1 cellular context compared by ENCODE assay signal in the genomic region with DNA sequence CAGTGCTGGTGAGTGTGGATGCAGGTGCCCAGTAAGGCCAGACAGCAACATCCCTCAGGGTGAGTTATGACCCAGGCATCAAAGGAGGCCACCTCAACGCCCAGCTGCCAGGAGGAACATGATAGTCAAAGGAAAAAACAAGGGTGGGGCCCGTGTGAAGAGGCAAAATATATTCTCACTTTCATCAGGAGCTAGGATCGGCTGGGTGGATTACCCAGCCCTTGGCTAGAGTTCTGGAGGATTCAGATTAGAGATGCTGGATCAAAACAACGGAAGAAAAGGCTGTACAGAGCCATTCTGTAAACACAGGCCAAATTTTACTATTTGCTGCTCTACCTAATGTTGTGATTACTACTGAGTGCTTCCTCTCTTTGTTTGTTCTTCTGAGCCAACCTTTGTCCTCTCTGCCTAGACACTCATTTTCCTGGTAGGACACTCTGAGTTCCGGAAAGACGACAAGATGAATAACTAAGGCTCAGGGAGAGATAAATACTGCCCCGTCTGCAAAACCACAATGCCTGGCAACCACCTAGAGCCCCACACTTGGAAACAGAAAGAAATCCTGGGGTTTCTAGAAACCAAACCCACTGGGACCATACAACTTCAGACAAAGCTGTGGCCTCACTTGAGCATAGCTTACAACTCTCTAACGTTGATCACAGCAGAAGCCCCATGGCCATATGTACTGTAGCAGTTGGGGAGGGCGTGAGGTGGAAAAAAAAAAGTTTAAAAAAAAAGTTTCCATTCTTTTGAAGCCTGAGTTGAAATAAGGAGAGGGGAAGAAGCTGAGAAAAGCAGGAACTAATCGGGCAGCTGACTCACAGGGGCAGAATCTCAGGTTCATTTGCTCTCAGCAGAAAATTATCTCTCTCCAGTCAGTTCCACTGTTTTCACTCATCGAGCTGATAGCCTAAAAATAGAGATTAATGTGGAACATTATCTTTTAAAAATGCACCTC.
TF ChIP-seq lines count a peak whose summit lies in the region.

No MANE protein-coding gene starts in this region.

TF ChIP-seq in HepG2, 621 proteins besides CTCF, POLR2A, EP300 and RAD21 (continued from another document and continues in another):
- TF ChIP-seq GLI4 (CRISPR knock-in tag; IDR thresholded peaks at IDR 0.05; ENCODE audit: borderline replicate concordance), result no peak
- no peak for TF ChIP-seq GABPA (IDR thresholded peaks at IDR 0.05; ENCODE audit: low read depth, low read length)
- TF ChIP-seq GABPA (CRISPR knock-in tag; IDR thresholded peaks at IDR 0.05; ENCODE audit: low read depth), result peak; percentile 69
- peak; percentile 39; the same call in 1 of the 2 replicates for TF ChIP-seq NFIC (IDR thresholded peaks at IDR 0.05; ENCODE audit: low read length)
- TF ChIP-seq HDAC2 (CRISPR knock-in tag; IDR thresholded peaks at IDR 0.05), result peak; percentile 50; the same call in 1 of the 2 replicates
- TF ChIP-seq KAT8 (CRISPR knock-in tag; IDR thresholded peaks at IDR 0.05), result 0 out of 2 replicates have a peak, but pooled peaks have one; percentile 33
- TF ChIP-seq HOXA3 (CRISPR knock-in tag; IDR thresholded peaks at IDR 0.05), result no peak
- peak; percentile 71 for TF ChIP-seq FOXA3 (CRISPR knock-in tag; IDR thresholded peaks at IDR 0.05)
- no peak for TF ChIP-seq SOX6 (IDR thresholded peaks at IDR 0.05)
- TF ChIP-seq SOX6 (CRISPR knock-in tag; IDR thresholded peaks at IDR 0.05), result peak; percentile 57
- TF ChIP-seq YY1 (IDR thresholded peaks at IDR 0.05; ENCODE audit: insufficient read depth, insufficient replicate concordance, low read depth, low read length), result no peak
- no peak for TF ChIP-seq ZNF430 (CRISPR knock-in tag; IDR thresholded peaks at IDR 0.05)
- peak; percentile 45; the same call in 1 of the 2 replicates for TF ChIP-seq HNF4G (IDR thresholded peaks at IDR 0.05; ENCODE audit: borderline replicate concordance, low read depth, low read length)
- TF ChIP-seq HNF4G (CRISPR knock-in tag; IDR thresholded peaks at IDR 0.05; ENCODE audit: borderline replicate concordance, low read depth), result no peak
- no peak for TF ChIP-seq ZNF83 (CRISPR knock-in tag; IDR thresholded peaks at IDR 0.05; ENCODE audit: borderline replicate concordance)
- no peak for TF ChIP-seq ZMAT3 (CRISPR knock-in tag; conservative IDR thresholded peaks at IDR 0.05)
- TF ChIP-seq NFE2 (CRISPR knock-in tag; IDR thresholded peaks at IDR 0.05), result no peak
- TF ChIP-seq, protein P1, sequence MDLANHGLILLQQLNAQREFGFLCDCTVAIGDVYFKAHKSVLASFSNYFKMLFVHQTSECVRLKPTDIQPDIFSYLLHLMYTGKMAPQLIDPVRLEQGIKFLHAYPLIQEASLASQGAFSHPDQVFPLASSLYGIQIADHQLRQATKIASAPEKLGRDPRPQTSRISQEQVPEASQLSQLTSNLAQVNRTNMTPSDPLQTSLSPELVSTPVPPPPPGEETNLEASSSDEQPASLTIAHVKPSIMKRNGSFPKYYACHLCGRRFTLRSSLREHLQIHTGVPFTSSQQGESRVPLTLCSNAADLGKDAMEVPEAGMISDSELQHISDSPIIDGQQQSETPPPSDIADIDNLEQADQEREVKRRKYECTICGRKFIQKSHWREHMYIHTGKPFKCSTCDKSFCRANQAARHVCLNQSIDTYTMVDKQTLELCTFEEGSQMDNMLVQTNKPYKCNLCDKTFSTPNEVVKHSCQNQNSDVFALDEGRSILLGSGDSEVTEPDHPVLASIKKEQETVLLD (CRISPR knock-in tag; IDR thresholded peaks at IDR 0.05; ENCODE audit: low read depth), result no peak
- TF ChIP-seq ZNF24 (IDR thresholded peaks at IDR 0.05), result no peak
- no peak for TF ChIP-seq TGIF2 (CRISPR knock-in tag; IDR thresholded peaks at IDR 0.05)
- 0 out of 2 replicates have a peak, but pooled peaks have one; percentile 28 for TF ChIP-seq SAP130 (CRISPR knock-in tag; IDR thresholded peaks at IDR 0.05; ENCODE audit: low read depth)
- TF ChIP-seq, protein P2, sequence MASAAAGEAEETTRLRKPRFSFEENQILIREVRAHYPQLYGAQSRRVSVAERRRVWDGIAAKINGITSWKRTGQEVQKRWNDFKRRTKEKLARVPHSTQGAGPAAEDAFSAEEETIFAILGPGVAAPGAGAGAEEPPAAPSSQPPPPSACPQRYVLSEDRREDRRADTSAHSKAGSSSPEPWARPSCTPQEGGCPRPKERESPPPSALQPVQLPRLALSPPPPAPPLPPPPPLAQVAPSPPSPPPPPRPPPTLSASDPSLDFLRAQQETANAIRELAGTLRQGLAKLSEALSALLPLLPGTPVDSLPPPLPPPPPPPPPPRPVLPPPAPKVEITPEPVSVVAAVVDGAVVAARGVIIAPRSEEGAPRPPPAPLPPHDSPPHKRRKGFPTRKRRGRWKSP (CRISPR knock-in tag; IDR thresholded peaks at IDR 0.05), result no peak
- TF ChIP-seq HHEX (CRISPR knock-in tag; IDR thresholded peaks at IDR 0.05), result no peak
- TF ChIP-seq, protein P3, sequence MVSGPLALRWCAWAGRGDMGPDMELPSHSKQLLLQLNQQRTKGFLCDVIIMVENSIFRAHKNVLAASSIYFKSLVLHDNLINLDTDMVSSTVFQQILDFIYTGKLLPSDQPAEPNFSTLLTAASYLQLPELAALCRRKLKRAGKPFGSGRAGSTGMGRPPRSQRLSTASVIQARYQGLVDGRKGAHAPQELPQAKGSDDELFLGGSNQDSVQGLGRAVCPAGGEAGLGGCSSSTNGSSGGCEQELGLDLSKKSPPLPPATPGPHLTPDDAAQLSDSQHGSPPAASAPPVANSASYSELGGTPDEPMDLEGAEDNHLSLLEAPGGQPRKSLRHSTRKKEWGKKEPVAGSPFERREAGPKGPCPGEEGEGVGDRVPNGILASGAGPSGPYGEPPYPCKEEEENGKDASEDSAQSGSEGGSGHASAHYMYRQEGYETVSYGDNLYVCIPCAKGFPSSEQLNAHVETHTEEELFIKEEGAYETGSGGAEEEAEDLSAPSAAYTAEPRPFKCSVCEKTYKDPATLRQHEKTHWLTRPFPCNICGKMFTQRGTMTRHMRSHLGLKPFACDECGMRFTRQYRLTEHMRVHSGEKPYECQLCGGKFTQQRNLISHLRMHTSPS (CRISPR knock-in tag; IDR thresholded peaks at IDR 0.05; ENCODE audit: low read depth), result no peak
- no peak for TF ChIP-seq CBX2 (IDR thresholded peaks at IDR 0.05; ENCODE audit: low read depth, low read length)
- no peak for TF ChIP-seq CBX2 (CRISPR knock-in tag; IDR thresholded peaks at IDR 0.05; ENCODE audit: low read depth)
- no peak for TF ChIP-seq ZNF34 (CRISPR knock-in tag; IDR thresholded peaks at IDR 0.05; ENCODE audit: borderline replicate concordance)
- TF ChIP-seq, protein P4, sequence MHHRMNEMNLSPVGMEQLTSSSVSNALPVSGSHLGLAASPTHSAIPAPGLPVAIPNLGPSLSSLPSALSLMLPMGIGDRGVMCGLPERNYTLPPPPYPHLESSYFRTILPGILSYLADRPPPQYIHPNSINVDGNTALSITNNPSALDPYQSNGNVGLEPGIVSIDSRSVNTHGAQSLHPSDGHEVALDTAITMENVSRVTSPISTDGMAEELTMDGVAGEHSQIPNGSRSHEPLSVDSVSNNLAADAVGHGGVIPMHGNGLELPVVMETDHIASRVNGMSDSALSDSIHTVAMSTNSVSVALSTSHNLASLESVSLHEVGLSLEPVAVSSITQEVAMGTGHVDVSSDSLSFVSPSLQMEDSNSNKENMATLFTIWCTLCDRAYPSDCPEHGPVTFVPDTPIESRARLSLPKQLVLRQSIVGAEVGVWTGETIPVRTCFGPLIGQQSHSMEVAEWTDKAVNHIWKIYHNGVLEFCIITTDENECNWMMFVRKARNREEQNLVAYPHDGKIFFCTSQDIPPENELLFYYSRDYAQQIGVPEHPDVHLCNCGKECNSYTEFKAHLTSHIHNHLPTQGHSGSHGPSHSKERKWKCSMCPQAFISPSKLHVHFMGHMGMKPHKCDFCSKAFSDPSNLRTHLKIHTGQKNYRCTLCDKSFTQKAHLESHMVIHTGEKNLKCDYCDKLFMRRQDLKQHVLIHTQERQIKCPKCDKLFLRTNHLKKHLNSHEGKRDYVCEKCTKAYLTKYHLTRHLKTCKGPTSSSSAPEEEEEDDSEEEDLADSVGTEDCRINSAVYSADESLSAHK (CRISPR knock-in tag; IDR thresholded peaks at IDR 0.05; ENCODE audit: borderline replicate concordance), result no peak
- TF ChIP-seq FOXC1 (CRISPR knock-in tag; IDR thresholded peaks at IDR 0.05; ENCODE audit: borderline replicate concordance), result no peak
- no peak for TF ChIP-seq ZNF550 (CRISPR knock-in tag; IDR thresholded peaks at IDR 0.05; ENCODE audit: borderline replicate concordance)
- TF ChIP-seq KAT2B (IDR thresholded peaks at IDR 0.05; ENCODE audit: borderline replicate concordance, low read depth, low read length), result no peak
- no peak for TF ChIP-seq RARG (CRISPR knock-in tag; IDR thresholded peaks at IDR 0.05; ENCODE audit: low read depth)
- peak; percentile 92 for TF ChIP-seq ZNF121 (CRISPR knock-in tag; IDR thresholded peaks at IDR 0.05)
- TF ChIP-seq, protein P5, sequence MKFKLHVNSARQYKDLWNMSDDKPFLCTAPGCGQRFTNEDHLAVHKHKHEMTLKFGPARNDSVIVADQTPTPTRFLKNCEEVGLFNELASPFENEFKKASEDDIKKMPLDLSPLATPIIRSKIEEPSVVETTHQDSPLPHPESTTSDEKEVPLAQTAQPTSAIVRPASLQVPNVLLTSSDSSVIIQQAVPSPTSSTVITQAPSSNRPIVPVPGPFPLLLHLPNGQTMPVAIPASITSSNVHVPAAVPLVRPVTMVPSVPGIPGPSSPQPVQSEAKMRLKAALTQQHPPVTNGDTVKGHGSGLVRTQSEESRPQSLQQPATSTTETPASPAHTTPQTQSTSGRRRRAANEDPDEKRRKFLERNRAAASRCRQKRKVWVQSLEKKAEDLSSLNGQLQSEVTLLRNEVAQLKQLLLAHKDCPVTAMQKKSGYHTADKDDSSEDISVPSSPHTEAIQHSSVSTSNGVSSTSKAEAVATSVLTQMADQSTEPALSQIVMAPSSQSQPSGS (CRISPR knock-in tag; IDR thresholded peaks at IDR 0.05), result no peak
- TF ChIP-seq FOXO1 (CRISPR knock-in tag; IDR thresholded peaks at IDR 0.05), result peak; percentile 28; the same call in 1 of the 2 replicates
- TF ChIP-seq, protein P6, sequence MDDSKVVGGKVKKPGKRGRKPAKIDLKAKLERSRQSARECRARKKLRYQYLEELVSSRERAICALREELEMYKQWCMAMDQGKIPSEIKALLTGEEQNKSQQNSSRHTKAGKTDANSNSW (CRISPR knock-in tag; IDR thresholded peaks at IDR 0.05; ENCODE audit: borderline replicate concordance), result no peak
- TF ChIP-seq ZNF441 (CRISPR knock-in tag; IDR thresholded peaks at IDR 0.05; ENCODE audit: borderline replicate concordance), result no peak
- peak; percentile 73; the same call in 1 of the 2 replicates for TF ChIP-seq SOX5 (CRISPR knock-in tag; IDR thresholded peaks at IDR 0.05; ENCODE audit: borderline replicate concordance)
- TF ChIP-seq, protein P7, sequence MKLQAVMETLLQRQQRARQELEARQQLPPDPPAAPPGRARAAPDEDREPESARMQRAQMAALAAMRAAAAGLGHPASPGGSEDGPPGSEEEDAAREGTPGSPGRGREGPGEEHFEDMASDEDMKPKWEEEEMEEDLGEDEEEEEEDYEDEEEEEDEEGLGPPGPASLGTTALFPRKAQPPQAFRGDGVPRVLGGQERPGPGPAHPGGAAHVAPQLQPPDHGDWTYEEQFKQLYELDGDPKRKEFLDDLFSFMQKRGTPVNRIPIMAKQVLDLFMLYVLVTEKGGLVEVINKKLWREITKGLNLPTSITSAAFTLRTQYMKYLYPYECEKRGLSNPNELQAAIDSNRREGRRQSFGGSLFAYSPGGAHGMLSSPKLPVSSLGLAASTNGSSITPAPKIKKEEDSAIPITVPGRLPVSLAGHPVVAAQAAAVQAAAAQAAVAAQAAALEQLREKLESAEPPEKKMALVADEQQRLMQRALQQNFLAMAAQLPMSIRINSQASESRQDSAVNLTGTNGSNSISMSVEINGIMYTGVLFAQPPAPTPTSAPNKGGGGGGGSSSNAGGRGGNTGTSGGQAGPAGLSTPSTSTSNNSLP (IDR thresholded peaks at IDR 0.05; ENCODE audit: low read depth, low read length), result no peak
- peak; percentile 37; the same call in 1 of the 2 replicates for TF ChIP-seq ZNF792 (CRISPR knock-in tag; IDR thresholded peaks at IDR 0.05)
- no peak for TF ChIP-seq HMG20B (CRISPR knock-in tag; conservative IDR thresholded peaks at IDR 0.05)
- TF ChIP-seq RBM22 (optimal IDR thresholded peaks at IDR 0.05; ENCODE audit: low read length), result no peak
- TF ChIP-seq MAFG (CRISPR knock-in tag; IDR thresholded peaks at IDR 0.05), result no peak
- TF ChIP-seq TARDBP (CRISPR knock-in tag; IDR thresholded peaks at IDR 0.05), result no peak
- TF ChIP-seq SOX13 (IDR thresholded peaks at IDR 0.05), result no peak; the same call in 1 of the 2 replicates
- peak in 1 of 2 experiments; percentile 68; a peak in 1 of 4 replicates for TF ChIP-seq SOX13 (CRISPR knock-in tag; conservative IDR thresholded peaks at IDR 0.05 in 1 of 2, IDR thresholded peaks at IDR 0.05 in 1 of 2)
- TF ChIP-seq HNRNPUL1 (IDR thresholded peaks at IDR 0.05; ENCODE audit: low read depth, low read length), result no peak
- TF ChIP-seq AKAP8 (CRISPR knock-in tag; IDR thresholded peaks at IDR 0.05), result no peak
- TF ChIP-seq ZIK1 (CRISPR knock-in tag; IDR thresholded peaks at IDR 0.05; ENCODE audit: borderline replicate concordance, low read depth), result no peak
